Comparison of ENCODE assay signal across 17 cellular contexts in the genomic region with DNA sequence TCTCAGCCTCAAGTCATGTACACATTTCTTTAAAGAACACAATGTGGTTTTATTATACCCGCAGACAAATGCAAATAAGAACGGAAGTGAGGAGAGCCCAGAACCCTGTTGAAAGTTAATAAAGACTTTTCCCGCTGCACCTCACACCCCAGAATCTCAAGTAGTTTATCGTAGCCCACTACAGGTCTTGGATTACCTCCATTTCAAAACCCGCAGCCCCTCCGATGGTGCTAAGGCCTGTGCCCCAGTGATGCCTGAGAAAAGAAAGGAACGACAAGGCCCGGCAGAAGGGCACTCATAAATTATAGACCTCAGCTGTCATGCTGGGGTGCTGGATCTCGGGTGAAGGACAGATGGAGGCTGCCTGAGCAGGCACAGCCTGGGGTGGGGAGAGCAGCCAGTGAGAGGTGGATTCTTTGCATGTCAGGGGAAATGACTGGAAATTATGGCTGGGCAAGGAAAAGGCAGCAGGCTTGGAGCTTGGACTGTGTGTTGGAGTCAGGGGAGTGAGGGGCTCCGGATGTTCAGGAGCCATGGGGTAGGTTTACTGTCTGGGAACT.
"Had no signal": no experiment of that assay in that cellular context is flagged by ENCODE, and none has a peak within 500 bp of the region (broad histone marks: within the 10 kb centered on the region; RNA-seq: fewer than 3 reads in every experiment).

No MANE protein-coding gene starts in this region.

- H3K27me3 ChIP-seq: dorsolateral prefrontal cortex, left lung, suprapubic skin had no signal

- H3K36me3 Mint-ChIP-seq: naive thymus-derived CD8-positive, alpha-beta T cell had no signal

- H3K27me3 Mint-ChIP-seq: activated naive CD8-positive, alpha-beta T cell treated with anti-CD3 and anti-CD28 coated beads, Interleukin-2, amount 50 U/mL, for 24 hours; activated T-helper 17 cell treated with anti-CD3 and anti-CD28 coated beads, Interleukin-2, amount 50 U/mL, for 72 hours; stimulated activated naive CD8-positive, alpha-beta T cell treated with anti-CD3 and anti-CD28 coated beads, Interleukin-15, Interleukin-2, amounts not matched to agents 100 ng/mL and 50 ng/mL, for 24 hours had no signal

- H3K4me1 ChIP-seq: left lung, suprapubic skin had no signal

- H3K4me3 ChIP-seq: dorsolateral prefrontal cortex, left lung, smooth muscle cell, suprapubic skin had no signal

- H3K36me3 ChIP-seq: left lung, suprapubic skin had no signal

- H3K27ac Mint-ChIP-seq: activated naive CD4-positive, alpha-beta T cell treated with anti-CD3 and anti-CD28 coated beads for 36 hours; activated naive CD8-positive, alpha-beta T cell treated with anti-CD3 and anti-CD28 coated beads, Interleukin-2, amount 50 U/mL, for 24 hours; activated T-helper 17 cell treated with anti-CD3 and anti-CD28 coated beads, Interleukin-2, amount 50 U/mL, for 72 hours; naive thymus-derived CD8-positive, alpha-beta T cell; stimulated activated naive CD8-positive, alpha-beta T cell treated with anti-CD3 and anti-CD28 coated beads, Interleukin-15, Interleukin-2, amounts not matched to agents 100 ng/mL and 50 ng/mL, for 24 hours had no signal

- H3K4me1 Mint-ChIP-seq: activated naive CD8-positive, alpha-beta T cell treated with anti-CD3 and anti-CD28 coated beads, Interleukin-2, amount 50 U/mL, for 24 hours; activated T-helper 17 cell treated with anti-CD3 and anti-CD28 coated beads, Interleukin-2, amount 50 U/mL, for 72 hours; naive thymus-derived CD8-positive, alpha-beta T cell had no signal

- ATAC-seq: activated naive CD8-positive, alpha-beta T cell treated with anti-CD3 and anti-CD28 coated beads, Interleukin-2, amount 50 U/mL, for 24 hours; activated T-helper 17 cell treated with anti-CD3 and anti-CD28 coated beads, Interleukin-2, amount 50 U/mL, for 72 hours; left lung; naive thymus-derived CD8-positive, alpha-beta T cell; right cardiac atrium had no signal

- H3K27ac ChIP-seq: left lung, suprapubic skin had no signal

- H3K9me3 Mint-ChIP-seq: activated naive CD8-positive, alpha-beta T cell treated with anti-CD3 and anti-CD28 coated beads, Interleukin-2, amount 50 U/mL, for 24 hours had no signal

- DNase-seq: activated CD4-positive, alpha-beta T cell treated with anti-CD3 and anti-CD28 coated beads, Interleukin-2, amount 50 U/mL, for 48 hours; activated CD4-positive, CD25-positive, alpha-beta regulatory T cell treated with anti-CD3 and anti-CD28 coated beads, Interleukin-2, amount 50 U/mL, for 72 hours; activated naive CD4-positive, alpha-beta T cell treated with anti-CD3 and anti-CD28 coated beads for 36 hours; activated naive CD8-positive, alpha-beta T cell treated with anti-CD3 and anti-CD28 coated beads, Interleukin-2, amount 50 U/mL, for 24 hours; aorta; hippocampal formation; left lung; mammary epithelial cell; naive thymus-derived CD8-positive, alpha-beta T cell; occipital lobe; right cardiac atrium; trophoblast cell had no signal

- H3K4me3 Mint-ChIP-seq: activated naive CD4-positive, alpha-beta T cell treated with anti-CD3 and anti-CD28 coated beads for 36 hours; activated naive CD8-positive, alpha-beta T cell treated with anti-CD3 and anti-CD28 coated beads, Interleukin-2, amount 50 U/mL, for 24 hours; activated T-helper 17 cell treated with anti-CD3 and anti-CD28 coated beads, Interleukin-2, amount 50 U/mL, for 72 hours; naive thymus-derived CD8-positive, alpha-beta T cell; stimulated activated naive CD8-positive, alpha-beta T cell treated with anti-CD3 and anti-CD28 coated beads, Interleukin-15, Interleukin-2, amounts not matched to agents 100 ng/mL and 50 ng/mL, for 24 hours had no signal

- H3K9me3 ChIP-seq: left lung, suprapubic skin had no signal
